In genomic region chr16:24041834-24042631, GRCh38 we compare ENCODE assay signal across 8 cellular contexts.
A peak's percentile ranks its signal among the peaks of the same experiment; 100 is the strongest.
DNase-seq lines count a peak whose midpoint lies in the region; ATAC-seq lines count a peak whose summit lies in the region.

No MANE protein-coding gene starts in this region.

- peak; percentile 61 for DNase-seq in EH (ENCODE audit: low read depth)
- DNase-seq in NCI-H460 (ENCODE audit: extremely low read depth, low read depth), result peak; percentile 66
- DNase-seq in activated CD4-positive, alpha-beta T cell treated with anti-CD3 and anti-CD28 coated beads for 48 hours, result peak; percentile 90
- DNase-seq in dermis microvascular lymphatic vessel endothelial cell (ENCODE audit: low read depth in 2 of 2), result peak; percentile 18 to 45
- peak; percentile 51 to 64 for DNase-seq in lung microvascular endothelial cell (ENCODE audit: low read depth in 2 of 2)
- DNase-seq in stimulated activated CD8-positive, alpha-beta memory T cell treated with anti-CD3 and anti-CD28 coated beads, Interleukin-15, amount 100 ng/mL, for 24 hours (ENCODE audit: low read depth), result peak; percentile 65

- peak; percentile 71 for ATAC-seq in HG02759 (IDR thresholded peaks at IDR 0.05; ENCODE audit: unreplicated experiment)
- no peak for ATAC-seq in GM21786 (IDR thresholded peaks at IDR 0.05; ENCODE audit: unreplicated experiment)

Comparison
In these comparisons a context has a peak if more than half of its experiments do, and no peak if none do; other contexts are left out.
1. DNase-seq: peak in every context shown above with its lines; median percentile 90 in activated CD4-positive, alpha-beta T cell treated with anti-CD3 and anti-CD28 coated beads for 48 hours; 66 in NCI-H460; 65 in stimulated activated CD8-positive, alpha-beta memory T cell treated with anti-CD3 and anti-CD28 coated beads, Interleukin-15, amount 100 ng/mL, for 24 hours; 61 in EH; 58 in lung microvascular endothelial cell; 32 in dermis microvascular lymphatic vessel endothelial cell.